In the genomic region with DNA sequence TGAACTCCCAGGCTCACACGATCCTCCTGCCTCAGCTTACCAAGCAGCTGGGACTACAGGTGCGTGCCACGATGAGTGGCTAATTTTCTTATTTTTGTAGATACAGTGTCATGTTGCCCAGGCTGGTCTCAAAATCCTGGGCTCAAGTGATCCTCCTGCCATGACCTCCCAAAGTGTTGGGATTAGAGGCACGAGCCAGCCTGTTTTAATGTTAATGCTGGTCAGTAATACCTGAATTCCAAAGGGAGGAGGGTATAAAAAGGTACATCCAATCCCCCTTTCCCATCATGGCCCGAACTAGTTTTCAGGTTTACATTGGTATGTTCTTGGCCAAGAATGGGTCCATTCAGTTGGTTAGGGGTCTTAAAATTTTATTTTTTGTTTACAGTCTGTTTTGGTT, we compare ENCODE assay signal across 28 cellular contexts.
"Had no signal": no experiment of that assay in that cellular context is flagged by ENCODE, and none has a peak within 500 bp of the region (broad histone marks: within the 10 kb centered on the region; RNA-seq: fewer than 3 reads in every experiment).

No MANE protein-coding gene starts in this region.

- DNase-seq: activated CD4-positive, alpha-beta memory T cell treated with anti-CD3 and anti-CD28 coated beads, Interleukin-2, amount 10 ng/mL, durations not matched to agents 7 days and 5 days; activated CD4-positive, alpha-beta T cell treated with anti-CD3 and anti-CD28 coated beads for 1 hour; activated CD4-positive, alpha-beta T cell treated with anti-CD3 and anti-CD28 coated beads for 4 hours; activated CD4-positive, alpha-beta T cell treated with anti-CD3 and anti-CD28 coated beads, Interleukin-2, amount 10 ng/mL, durations not matched to agents 7 days and 5 days; activated CD4-positive, alpha-beta T cell treated with anti-CD3 and anti-CD28 coated beads, Interleukin-2, amount 50 U/mL, for 4 hours; activated CD8-positive, alpha-beta memory T cell treated with anti-CD3 and anti-CD28 coated beads, Interleukin-2, amount 50 U/mL, for 48 hours; activated gamma-delta T cell; activated naive CD4-positive, alpha-beta T cell; activated naive CD4-positive, alpha-beta T cell treated with anti-CD3 and anti-CD28 coated beads, Interleukin-2, amount 10 ng/mL, durations not matched to agents 7 days and 5 days; activated naive CD8-positive, alpha-beta T cell treated with anti-CD3 and anti-CD28 coated beads, Interleukin-2, amount 10 ng/mL, durations not matched to agents 7 days and 5 days; activated T-cell treated with anti-CD3 and anti-CD28 coated beads for 4 hours; activated T-cell treated with anti-CD3 and anti-CD28 coated beads, Interleukin-2, amount 50 U/mL, for 24 hours; activated T-cell treated with anti-CD3 and anti-CD28 coated beads, Interleukin-2, amount 50 U/mL, for 72 hours; central memory CD4-positive, alpha-beta T cell; cerebellar nuclear complex; colonic mucosa; effector CD8-positive, alpha-beta T cell; erythroblast; esophagus squamous epithelium; foreskin melanocyte; head of caudate nucleus; T-helper 2 cell had no signal

- H3K27ac ChIP-seq: ascending aorta, breast epithelium, cardiac muscle cell, colonic mucosa, esophagus squamous epithelium, gastroesophageal sphincter had no signal

- H3K27ac Mint-ChIP-seq: activated CD4-positive, alpha-beta memory T cell treated with anti-CD3 and anti-CD28 coated beads, Interleukin-2, amount 10 ng/mL, durations not matched to agents 7 days and 5 days; activated CD4-positive, alpha-beta T cell treated with anti-CD3 and anti-CD28 coated beads, Interleukin-2, amount 10 ng/mL, durations not matched to agents 7 days and 5 days; activated naive CD4-positive, alpha-beta T cell treated with anti-CD3 and anti-CD28 coated beads, Interleukin-2, amount 10 ng/mL, durations not matched to agents 7 days and 5 days; activated naive CD8-positive, alpha-beta T cell treated with anti-CD3 and anti-CD28 coated beads, Interleukin-2, amount 10 ng/mL, durations not matched to agents 7 days and 5 days; activated T-cell treated with anti-CD3 and anti-CD28 coated beads, Interleukin-2, amount 50 U/mL, for 24 hours; activated T-cell treated with anti-CD3 and anti-CD28 coated beads, Interleukin-2, amount 50 U/mL, for 72 hours; brain had no signal

- H3K4me3 Mint-ChIP-seq: activated CD4-positive, alpha-beta memory T cell treated with anti-CD3 and anti-CD28 coated beads, Interleukin-2, amount 10 ng/mL, durations not matched to agents 7 days and 5 days; activated CD4-positive, alpha-beta T cell treated with anti-CD3 and anti-CD28 coated beads, Interleukin-2, amount 10 ng/mL, durations not matched to agents 7 days and 5 days; activated naive CD4-positive, alpha-beta T cell treated with anti-CD3 and anti-CD28 coated beads, Interleukin-2, amount 10 ng/mL, durations not matched to agents 7 days and 5 days; activated naive CD8-positive, alpha-beta T cell treated with anti-CD3 and anti-CD28 coated beads, Interleukin-2, amount 10 ng/mL, durations not matched to agents 7 days and 5 days; activated T-cell treated with anti-CD3 and anti-CD28 coated beads, Interleukin-2, amount 50 U/mL, for 24 hours; activated T-cell treated with anti-CD3 and anti-CD28 coated beads, Interleukin-2, amount 50 U/mL, for 72 hours; brain had no signal

- H3K4me1 Mint-ChIP-seq: activated CD4-positive, alpha-beta memory T cell treated with anti-CD3 and anti-CD28 coated beads, Interleukin-2, amount 10 ng/mL, durations not matched to agents 7 days and 5 days; activated CD4-positive, alpha-beta T cell treated with anti-CD3 and anti-CD28 coated beads, Interleukin-2, amount 10 ng/mL, durations not matched to agents 7 days and 5 days; activated naive CD4-positive, alpha-beta T cell treated with anti-CD3 and anti-CD28 coated beads, Interleukin-2, amount 10 ng/mL, durations not matched to agents 7 days and 5 days; activated naive CD8-positive, alpha-beta T cell treated with anti-CD3 and anti-CD28 coated beads, Interleukin-2, amount 10 ng/mL, durations not matched to agents 7 days and 5 days had no signal

- H3K27me3 Mint-ChIP-seq: activated CD4-positive, alpha-beta memory T cell treated with anti-CD3 and anti-CD28 coated beads, Interleukin-2, amount 10 ng/mL, durations not matched to agents 7 days and 5 days; activated CD4-positive, alpha-beta T cell treated with anti-CD3 and anti-CD28 coated beads, Interleukin-2, amount 10 ng/mL, durations not matched to agents 7 days and 5 days; activated naive CD4-positive, alpha-beta T cell treated with anti-CD3 and anti-CD28 coated beads, Interleukin-2, amount 10 ng/mL, durations not matched to agents 7 days and 5 days; activated naive CD8-positive, alpha-beta T cell treated with anti-CD3 and anti-CD28 coated beads, Interleukin-2, amount 10 ng/mL, durations not matched to agents 7 days and 5 days; activated T-cell treated with anti-CD3 and anti-CD28 coated beads, Interleukin-2, amount 50 U/mL, for 24 hours; brain had no signal

- ATAC-seq: activated naive CD4-positive, alpha-beta T cell treated with anti-CD3 and anti-CD28 coated beads, Interleukin-2, amount 50 U/mL, for 72 hours; activated T-cell treated with anti-CD3 and anti-CD28 coated beads, Interleukin-2, amount 50 U/mL, for 72 hours; gastroesophageal sphincter had no signal

- H3K27me3 ChIP-seq: ascending aorta, breast epithelium, cardiac muscle cell, colonic mucosa, esophagus squamous epithelium, gastroesophageal sphincter had no signal

- H3K9me3 ChIP-seq: ascending aorta, breast epithelium, colonic mucosa, esophagus squamous epithelium, gastroesophageal sphincter had no signal

- H3K4me3 ChIP-seq: ascending aorta, breast epithelium, cardiac muscle cell, colonic mucosa, esophagus squamous epithelium, gastroesophageal sphincter had no signal

- H3K36me3 Mint-ChIP-seq: activated naive CD4-positive, alpha-beta T cell treated with anti-CD3 and anti-CD28 coated beads, Interleukin-2, amount 10 ng/mL, durations not matched to agents 7 days and 5 days; activated naive CD4-positive, alpha-beta T cell treated with anti-CD3 and anti-CD28 coated beads, Interleukin-2, amount 50 U/mL, for 72 hours; activated naive CD8-positive, alpha-beta T cell treated with anti-CD3 and anti-CD28 coated beads, Interleukin-2, amount 10 ng/mL, durations not matched to agents 7 days and 5 days; brain had no signal

- H3K9me3 Mint-ChIP-seq: activated CD4-positive, alpha-beta memory T cell treated with anti-CD3 and anti-CD28 coated beads, Interleukin-2, amount 10 ng/mL, durations not matched to agents 7 days and 5 days; activated CD4-positive, alpha-beta T cell treated with anti-CD3 and anti-CD28 coated beads, Interleukin-2, amount 10 ng/mL, durations not matched to agents 7 days and 5 days; activated naive CD4-positive, alpha-beta T cell treated with anti-CD3 and anti-CD28 coated beads, Interleukin-2, amount 10 ng/mL, durations not matched to agents 7 days and 5 days; activated naive CD4-positive, alpha-beta T cell treated with anti-CD3 and anti-CD28 coated beads, Interleukin-2, amount 50 U/mL, for 72 hours; activated naive CD8-positive, alpha-beta T cell treated with anti-CD3 and anti-CD28 coated beads, Interleukin-2, amount 10 ng/mL, durations not matched to agents 7 days and 5 days; activated T-cell treated with anti-CD3 and anti-CD28 coated beads, Interleukin-2, amount 50 U/mL, for 24 hours; brain had no signal

- H3K4me1 ChIP-seq: ascending aorta, breast epithelium, colonic mucosa had no signal

- H3K36me3 ChIP-seq: ascending aorta, breast epithelium, cardiac muscle cell, colonic mucosa, gastroesophageal sphincter had no signal
